12 cellular contexts compared by ENCODE assay signal in genomic region chr17:37088459-37088858, GRCh38.
DNase-seq lines count a peak whose midpoint lies in the region; ATAC-seq, FAIRE-seq and TF ChIP-seq lines count a peak whose summit lies in the region.
"Had no signal": no experiment of that assay in that cellular context is flagged by ENCODE, and none has a peak within 500 bp of the region (broad histone marks: within the 10 kb centered on the region; RNA-seq: fewer than 3 reads in every experiment).

No MANE protein-coding gene starts in this region.

- FAIRE-seq in urothelium cell line (lab: Jason Lieb, UNC) (no peak), D721Med (lab: Jason Lieb, UNC) (no peak)
- FAIRE-seq: GM12878 had no signal

- POLR2A ChIA-PET in naive thymus-derived CD8-positive, alpha-beta T cell (lab: Charles Lee): no interaction called here

- no peak overlapping the region for H3K4me3 Mint-ChIP-seq in activated T-helper 2 cell treated with anti-CD3 and anti-CD28 coated beads, Interferon-gamma antibody, Interleukin-2, Interleukin-4, amounts not matched to agents 10 μg/mL and 5 μg/mL and 100 μg/mL, durations not matched to agents 14 hours and 24 hours and 36 hours (ENCODE audit: low read depth)
- H3K4me3 Mint-ChIP-seq in naive thymus-derived CD8-positive, alpha-beta T cell: peak overlapping the region in 4 of 10 donors; percentile 36 to 78 (median 71)

- TF ChIP-seq CTCF in D721Med (IDR thresholded peaks at IDR 0.05; ENCODE audit: insufficient read depth, missing control alignments): no peak

- no peaks in the 10 kb centered on the region for H3K27me3 Mint-ChIP-seq in activated T-helper 2 cell treated with anti-CD3 and anti-CD28 coated beads, Interferon-gamma antibody, Interleukin-2, Interleukin-4, amounts not matched to agents 10 μg/mL and 5 μg/mL and 100 μg/mL, durations not matched to agents 14 hours and 24 hours and 36 hours (ENCODE audit: low read depth)
- H3K27me3 Mint-ChIP-seq in naive thymus-derived CD8-positive, alpha-beta T cell: no peaks in the 10 kb centered on the region

- ATAC-seq in naive thymus-derived CD8-positive, alpha-beta T cell: peak; percentile 27 to 46
- ATAC-seq: GM12878, mucosa of descending colon had no signal

- no peaks in the 10 kb centered on the region for H3K9me3 Mint-ChIP-seq in activated T-helper 2 cell treated with anti-CD3 and anti-CD28 coated beads, Interferon-gamma antibody, Interleukin-2, Interleukin-4, amounts not matched to agents 10 μg/mL and 5 μg/mL and 100 μg/mL, durations not matched to agents 14 hours and 24 hours and 36 hours
- H3K9me3 Mint-ChIP-seq in naive thymus-derived CD8-positive, alpha-beta T cell: no peaks in the 10 kb centered on the region

- peak overlapping the region; percentile 25 for H3K27ac Mint-ChIP-seq in activated T-helper 2 cell treated with anti-CD3 and anti-CD28 coated beads, Interferon-gamma antibody, Interleukin-2, Interleukin-4, amounts not matched to agents 10 μg/mL and 5 μg/mL and 100 μg/mL, durations not matched to agents 14 hours and 24 hours and 36 hours
- H3K27ac Mint-ChIP-seq in naive thymus-derived CD8-positive, alpha-beta T cell: peak overlapping the region in 8 of 10 donors; percentile 5 to 95 (median 86)

- H3K36me3 Mint-ChIP-seq in activated T-helper 2 cell treated with anti-CD3 and anti-CD28 coated beads, Interferon-gamma antibody, Interleukin-2, Interleukin-4, amounts not matched to agents 10 μg/mL and 5 μg/mL and 100 μg/mL, durations not matched to agents 14 hours and 24 hours and 36 hours (ENCODE audit: low read depth): peaks cover 49% of the 10 kb centered on the region
- peaks cover 0 to 39% (median 30%) of the 10 kb centered on the region in 3 donors for H3K36me3 Mint-ChIP-seq in naive thymus-derived CD8-positive, alpha-beta T cell

- intact Hi-C loops in activated T-helper 2 cell treated with anti-CD3 and anti-CD28 coated beads, Interferon-gamma antibody, Interleukin-2, Interleukin-4, amounts not matched to agents 10 μg/mL and 5 μg/mL and 100 μg/mL, durations not matched to agents 14 hours and 24 hours and 36 hours (cut with micrococcal nuclease): no loop called here

- H3K4me1 Mint-ChIP-seq in activated T-helper 2 cell treated with anti-CD3 and anti-CD28 coated beads, Interferon-gamma antibody, Interleukin-2, Interleukin-4, amounts not matched to agents 10 μg/mL and 5 μg/mL and 100 μg/mL, durations not matched to agents 14 hours and 24 hours and 36 hours (ENCODE audit: low read depth): peaks cover 47% of the 10 kb centered on the region
- peaks cover 19 to 46% (median 39%) of the 10 kb centered on the region in 4 donors for H3K4me1 Mint-ChIP-seq in naive thymus-derived CD8-positive, alpha-beta T cell

- DNase-seq in DMS153 (lab: John Stamatoyannopoulos, UW): peak; percentile 75
- DNase-seq in NCI-H1105 (lab: John Stamatoyannopoulos, UW): peak; percentile 7
- no peak for DNase-seq in activated T-helper 2 cell treated with anti-CD3 and anti-CD28 coated beads, Interferon-gamma antibody, Interleukin-2, Interleukin-4, amounts not matched to agents 10 μg/mL and 5 μg/mL and 100 μg/mL, durations not matched to agents 14 hours and 24 hours and 36 hours (ENCODE audit: low spot score)
- DNase-seq in naive thymus-derived CD8-positive, alpha-beta T cell: peak in 2 of 10 donors; percentile 4 to 21
- no peak for DNase-seq in urothelium cell line (ENCODE audit: low spot score)
- DNase-seq in D721Med (ENCODE audit: insufficient read length, low spot score): no peak
- no peak for DNase-seq in DMS 273 treated with DMSO at 0.1 percent for 48 hours (lab: John Stamatoyannopoulos, UW)
- DNase-seq: activated T-cell treated with anti-CD3 and anti-CD28 coated beads, Interleukin-2, amount 50 U/mL, for 1 hour; mucosa of descending colon; NCI-H345; retina had no signal

Comparison
In these comparisons a context has a peak if more than half of its experiments do, and no peak if none do; other contexts are left out.
1. DNase-seq: peak in DMS153 (single experiment) and NCI-H1105 (single experiment); none in activated T-helper 2 cell treated with anti-CD3 and anti-CD28 coated beads, Interferon-gamma antibody, Interleukin-2, Interleukin-4, amounts not matched to agents 10 μg/mL and 5 μg/mL and 100 μg/mL, durations not matched to agents 14 hours and 24 hours and 36 hours (single experiment), urothelium cell line (single experiment), D721Med (single experiment) and DMS 273 treated with DMSO at 0.1 percent for 48 hours (single experiment).